ENCODE assay signal across 31 cellular contexts in genomic region chr12:42285431-42285830, GRCh38.
"Had no signal": no experiment of that assay in that cellular context is flagged by ENCODE, and none has a peak within 500 bp of the region (broad histone marks: within the 10 kb centered on the region; RNA-seq: fewer than 3 reads in every experiment).

No MANE protein-coding gene starts in this region.

- DNase-seq: activated effector memory CD4-positive, alpha-beta T cell treated with anti-CD3 and anti-CD28 coated beads, Interleukin-2, amount 50 U/mL, for 16 hours; activated effector memory CD4-positive, alpha-beta T cell treated with Interleukin-2 at 50 U/mL for 16 hours; activated gamma-delta T cell; activated gamma-delta T cell treated with Interleukin-2 at 50 U/mL for 16 hours; activated naive CD4-positive, alpha-beta T cell; activated naive CD4-positive, alpha-beta T cell treated with anti-CD3 and anti-CD28 coated beads for 36 hours; activated naive CD4-positive, alpha-beta T cell treated with anti-CD3 and anti-CD28 coated beads, Interleukin-2, amount 10 ng/mL, durations not matched to agents 7 days and 5 days; activated naive CD4-positive, alpha-beta T cell treated with anti-CD3 and anti-CD28 coated beads, Interleukin-2, amount 50 U/mL, for 16 hours; activated naive CD4-positive, alpha-beta T cell treated with Interleukin-2 at 50 U/mL for 16 hours; activated naive CD8-positive, alpha-beta T cell treated with anti-CD3 and anti-CD28 coated beads for 36 hours; activated naive CD8-positive, alpha-beta T cell treated with anti-CD3 and anti-CD28 coated beads, Interleukin-2, amount 10 ng/mL, durations not matched to agents 7 days and 5 days; activated naive CD8-positive, alpha-beta T cell treated with anti-CD3 and anti-CD28 coated beads, Interleukin-2, amount 50 U/mL, for 24 hours; activated T-cell treated with anti-CD3 and anti-CD28 coated beads, Interleukin-2, amount 50 U/mL, for 48 hours; activated T-cell treated with anti-CD3 and anti-CD28 coated beads, Interleukin-2, amount 50 U/mL, for 72 hours; adrenal gland; amniotic stem cell; amygdala; aorta; body of pancreas; brain microvascular endothelial cell; central memory CD4-positive, alpha-beta T cell; cerebellar nuclear complex; colonic mucosa had no signal

- H3K4me1 ChIP-seq: ascending aorta, breast epithelium, colonic mucosa had no signal

- H3K27ac ChIP-seq: adrenal gland, ascending aorta, body of pancreas, brain microvascular endothelial cell, breast epithelium, cardiac muscle cell, colonic mucosa had no signal

- H3K4me3 ChIP-seq: adrenal gland, ascending aorta, body of pancreas, breast epithelium, cardiac muscle cell, colonic mucosa had no signal

- H3K9me3 ChIP-seq: adrenal gland, ascending aorta, body of pancreas, breast epithelium, colonic mucosa had no signal

- H3K36me3 ChIP-seq: adrenal gland, ascending aorta, brain microvascular endothelial cell, breast epithelium, cardiac muscle cell, colonic mucosa had no signal

- FAIRE-seq: astrocyte, bronchial epithelial cell, colon had no signal

- H3K27me3 ChIP-seq: adrenal gland, ascending aorta, body of pancreas, brain microvascular endothelial cell, breast epithelium, cardiac muscle cell, colonic mucosa had no signal

- ATAC-seq: activated naive CD4-positive, alpha-beta T cell treated with anti-CD3 and anti-CD28 coated beads, Interleukin-2, amount 50 U/mL, for 72 hours; activated naive CD8-positive, alpha-beta T cell treated with anti-CD3 and anti-CD28 coated beads, Interleukin-2, amount 50 U/mL, for 24 hours; activated T-cell treated with anti-CD3 and anti-CD28 coated beads, Interleukin-2, amount 50 U/mL, for 72 hours; activated T-helper 17 cell treated with anti-CD3 and anti-CD28 coated beads, Interleukin-2, amount 50 U/mL, for 72 hours; body of pancreas had no signal
